In the genomic region with DNA sequence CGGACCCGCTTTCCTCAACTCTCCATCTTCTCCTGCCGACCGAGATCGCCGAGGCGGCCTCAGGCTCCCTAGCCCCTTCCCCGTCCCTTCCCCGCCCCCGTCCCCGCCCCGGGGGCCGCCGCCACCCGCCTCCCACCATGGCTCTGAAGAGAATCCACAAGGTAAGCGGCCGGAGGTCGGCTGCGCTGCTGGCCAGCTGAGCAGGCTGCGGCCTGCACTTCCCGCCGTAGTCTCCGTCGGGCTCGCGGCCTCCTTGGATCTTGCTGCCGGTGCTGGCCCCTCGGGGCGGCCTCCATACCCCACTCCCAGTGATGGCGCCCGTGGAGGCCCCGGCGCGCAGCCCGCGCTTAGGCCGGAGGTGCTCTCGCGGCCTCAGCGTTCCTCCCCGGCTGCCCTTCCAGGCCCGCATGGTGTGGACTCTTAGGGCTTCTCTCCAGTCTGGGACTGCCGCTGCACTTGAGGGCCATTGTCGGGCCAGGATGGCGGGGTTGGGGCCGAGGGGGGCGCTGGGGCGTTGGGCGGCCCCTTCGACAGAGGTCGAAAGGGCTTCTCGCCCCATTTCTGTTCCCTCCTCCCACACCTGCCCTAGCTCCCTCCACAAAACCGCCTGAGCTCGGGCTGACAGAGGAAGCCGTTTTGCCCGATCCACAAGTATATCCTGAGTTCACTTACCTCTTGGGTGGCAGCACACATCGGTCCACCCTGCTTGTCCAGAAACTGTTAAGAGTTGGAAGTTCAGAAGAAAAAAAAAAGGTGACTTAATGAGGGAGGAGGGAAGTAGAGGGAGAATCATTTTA, we compare ENCODE assay signal across 8 cellular contexts. TPM values are rescaled to one million over a fixed set of nuclear protein-coding genes. Genes with fewer than 3 reads are reported as not detected.
DNase-seq lines count a peak whose midpoint lies in the region; ATAC-seq and TF ChIP-seq lines count a peak whose summit lies in the region.

No MANE protein-coding gene starts in this region.

- peak; percentile 24 for ATAC-seq in HG02970 (IDR thresholded peaks at IDR 0.05; ENCODE audit: low FRiP score, unreplicated experiment)

- no peaks in the 10 kb centered on the region for H3K27me3 Mint-ChIP-seq in activated naive CD4-positive, alpha-beta T cell treated with anti-CD3 and anti-CD28 coated beads for 36 hours (ENCODE audit: low read depth)
- no peaks in the 10 kb centered on the region for H3K27me3 Mint-ChIP-seq in osteocyte (ENCODE audit: unreplicated experiment)

- no peaks in the 10 kb centered on the region for H3K36me3 ChIP-seq in uterus

- H3K4me1 ChIP-seq in uterus: peaks cover 5 to 9% of the 10 kb centered on the region in 2 donors

- H3K4me1 Mint-ChIP-seq in activated naive CD4-positive, alpha-beta T cell treated with anti-CD3 and anti-CD28 coated beads for 36 hours (ENCODE audit: low read depth): peaks cover 42% of the 10 kb centered on the region
- H3K4me1 Mint-ChIP-seq in osteocyte (ENCODE audit: unreplicated experiment): peaks cover 47% of the 10 kb centered on the region

- peak overlapping the region; percentile 81 to 92 for H3K4me3 ChIP-seq in uterus

- intact Hi-C loops in activated naive CD4-positive, alpha-beta T cell treated with anti-CD3 and anti-CD28 coated beads for 36 hours (cut with micrococcal nuclease): loop anchor here (1.0 to 5.0 kb wide), 13 partner anchors 44 to 840 kb away; a partner anchor contains a TSS
- intact Hi-C loops in head of caudate nucleus (cut with DNase I) (loop anchor here (10.0 kb wide), 1 partner anchor 147 kb away; no protein-coding TSS in a partner anchor), uterus (cut with DNase I; ENCODE audit: low total_unique reads) (no loop called here)

- peaks cover 29% of the 10 kb centered on the region for H3K36me3 Mint-ChIP-seq in activated naive CD4-positive, alpha-beta T cell treated with anti-CD3 and anti-CD28 coated beads for 36 hours (ENCODE audit: low read depth)
- peaks cover 2% of the 10 kb centered on the region for H3K36me3 Mint-ChIP-seq in osteocyte (ENCODE audit: unreplicated experiment)

- no peaks in the 10 kb centered on the region for H3K9me3 Mint-ChIP-seq in activated naive CD4-positive, alpha-beta T cell treated with anti-CD3 and anti-CD28 coated beads for 36 hours
- H3K9me3 Mint-ChIP-seq in osteocyte (ENCODE audit: unreplicated experiment): no peaks in the 10 kb centered on the region

- peak; percentile 46 for DNase-seq in SIG-M5 treated with dmso at 0.1 percent for 504 hours (lab: John Stamatoyannopoulos, UW; ENCODE audit: unreplicated experiment)
- no peak for DNase-seq in SIG-M5 (lab: John Stamatoyannopoulos, UW)
- peak; percentile 36 for DNase-seq in NOMO-1 treated with DMSO at 0.1 percent for 48 hours (lab: John Stamatoyannopoulos, UW; ENCODE audit: unreplicated experiment)
- peak; percentile 48 for DNase-seq in activated naive CD4-positive, alpha-beta T cell treated with anti-CD3 and anti-CD28 coated beads for 36 hours
- peak in 25 of 42 donors; percentile 5 to 69 (median 26) for DNase-seq in head of caudate nucleus
- DNase-seq in osteocyte (ENCODE audit: extremely low spot score, unreplicated experiment): peak; percentile 88
- DNase-seq in uterus: peak in 1 of 2 donors; percentile 22

- CTCF ChIA-PET in activated naive CD4-positive, alpha-beta T cell treated with anti-CD3 and anti-CD28 coated beads for 36 hours (lab: Charles Lee): interaction anchor here (0.9 to 5.2 kb wide), 7 partner anchors 13 to 149 kb away, joined by 3 to 35 read pairs (median 3); a partner anchor contains a TSS

- TF ChIP-seq CTCF in osteocyte (IDR thresholded peaks at IDR 0.05): no peak
- no peak for TF ChIP-seq CTCF in uterus (IDR thresholded peaks at IDR 0.05)

- H3K9me3 ChIP-seq in uterus: no peaks in the 10 kb centered on the region

- TF ChIP-seq POLR2A in uterus (IDR thresholded peaks at IDR 0.05): no peak

- H3K27me3 ChIP-seq in uterus: no peaks in the 10 kb centered on the region

- peak overlapping the region; percentile 95 for H3K27ac Mint-ChIP-seq in activated naive CD4-positive, alpha-beta T cell treated with anti-CD3 and anti-CD28 coated beads for 36 hours
- peak overlapping the region; percentile 96 for H3K27ac Mint-ChIP-seq in osteocyte (ENCODE audit: unreplicated experiment)

- peak overlapping the region; percentile 94 for H3K4me3 Mint-ChIP-seq in activated naive CD4-positive, alpha-beta T cell treated with anti-CD3 and anti-CD28 coated beads for 36 hours
- peak overlapping the region; percentile 98 for H3K4me3 Mint-ChIP-seq in osteocyte (ENCODE audit: unreplicated experiment)

- peak overlapping the region; percentile 95 to 97 for H3K27ac ChIP-seq in uterus

RNA-seq across cellular contexts. Expression of a gene that starts 0.7 kb away (rescaled TPM):
- total RNA-seq in activated naive CD4-positive, alpha-beta T cell treated with anti-CD3 and anti-CD28 coated beads for 36 hours: 100 to 1,000 TPM; 221 to 243 TPM
- total RNA-seq in osteocyte (114 and 127 TPM in 2 replicates), uterus (100 to 1,000 TPM in 1 of 4 donors, 10 to 100 TPM in 3; 34.1 to 153 (median 76.3) TPM)
